In genomic region chr16:88700636-88701482, GRCh38 we compare ENCODE assay signal across 1 cellular context.
A peak's percentile ranks its signal among the peaks of the same experiment; 100 is the strongest.
TF ChIP-seq lines count a peak whose summit lies in the region.

No MANE protein-coding gene starts in this region.

TF ChIP-seq in GM12878, 131 proteins besides CTCF, POLR2A, EP300 and RAD21 (continued from another document):
- TF ChIP-seq, protein P1, sequence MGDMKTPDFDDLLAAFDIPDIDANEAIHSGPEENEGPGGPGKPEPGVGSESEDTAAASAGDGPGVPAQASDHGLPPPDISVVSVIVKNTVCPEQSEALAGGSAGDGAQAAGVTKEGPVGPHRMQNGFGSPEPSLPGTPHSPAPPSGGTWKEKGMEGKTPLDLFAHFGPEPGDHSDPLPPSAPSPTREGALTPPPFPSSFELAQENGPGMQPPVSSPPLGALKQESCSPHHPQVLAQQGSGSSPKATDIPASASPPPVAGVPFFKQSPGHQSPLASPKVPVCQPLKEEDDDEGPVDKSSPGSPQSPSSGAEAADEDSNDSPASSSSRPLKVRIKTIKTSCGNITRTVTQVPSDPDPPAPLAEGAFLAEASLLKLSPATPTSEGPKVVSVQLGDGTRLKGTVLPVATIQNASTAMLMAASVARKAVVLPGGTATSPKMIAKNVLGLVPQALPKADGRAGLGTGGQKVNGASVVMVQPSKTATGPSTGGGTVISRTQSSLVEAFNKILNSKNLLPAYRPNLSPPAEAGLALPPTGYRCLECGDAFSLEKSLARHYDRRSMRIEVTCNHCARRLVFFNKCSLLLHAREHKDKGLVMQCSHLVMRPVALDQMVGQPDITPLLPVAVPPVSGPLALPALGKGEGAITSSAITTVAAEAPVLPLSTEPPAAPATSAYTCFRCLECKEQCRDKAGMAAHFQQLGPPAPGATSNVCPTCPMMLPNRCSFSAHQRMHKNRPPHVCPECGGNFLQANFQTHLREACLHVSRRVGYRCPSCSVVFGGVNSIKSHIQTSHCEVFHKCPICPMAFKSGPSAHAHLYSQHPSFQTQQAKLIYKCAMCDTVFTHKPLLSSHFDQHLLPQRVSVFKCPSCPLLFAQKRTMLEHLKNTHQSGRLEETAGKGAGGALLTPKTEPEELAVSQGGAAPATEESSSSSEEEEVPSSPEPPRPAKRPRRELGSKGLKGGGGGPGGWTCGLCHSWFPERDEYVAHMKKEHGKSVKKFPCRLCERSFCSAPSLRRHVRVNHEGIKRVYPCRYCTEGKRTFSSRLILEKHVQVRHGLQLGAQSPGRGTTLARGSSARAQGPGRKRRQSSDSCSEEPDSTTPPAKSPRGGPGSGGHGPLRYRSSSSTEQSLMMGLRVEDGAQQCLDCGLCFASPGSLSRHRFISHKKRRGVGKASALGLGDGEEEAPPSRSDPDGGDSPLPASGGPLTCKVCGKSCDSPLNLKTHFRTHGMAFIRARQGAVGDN (IDR thresholded peaks at IDR 0.05) = peak; percentile 59
- TF ChIP-seq EZH2 (IDR thresholded peaks at IDR 0.05; ENCODE audit: borderline replicate concordance, control insufficient read depth, low read depth, low read length) (no peak), EED (IDR thresholded peaks at IDR 0.05; ENCODE audit: low read depth) (peak; percentile 84), TAF1 (IDR thresholded peaks at IDR 0.05; ENCODE audit: borderline replicate concordance, low read depth, low read length) (no peak), ZNF384 (IDR thresholded peaks at IDR 0.05; ENCODE audit: borderline replicate concordance, low read depth, low read length) (no peak), ASH2L (IDR thresholded peaks at IDR 0.05; ENCODE audit: borderline replicate concordance, low read depth) (no peak)
